ENCODE assay signal across 16 cellular contexts in the genomic region with DNA sequence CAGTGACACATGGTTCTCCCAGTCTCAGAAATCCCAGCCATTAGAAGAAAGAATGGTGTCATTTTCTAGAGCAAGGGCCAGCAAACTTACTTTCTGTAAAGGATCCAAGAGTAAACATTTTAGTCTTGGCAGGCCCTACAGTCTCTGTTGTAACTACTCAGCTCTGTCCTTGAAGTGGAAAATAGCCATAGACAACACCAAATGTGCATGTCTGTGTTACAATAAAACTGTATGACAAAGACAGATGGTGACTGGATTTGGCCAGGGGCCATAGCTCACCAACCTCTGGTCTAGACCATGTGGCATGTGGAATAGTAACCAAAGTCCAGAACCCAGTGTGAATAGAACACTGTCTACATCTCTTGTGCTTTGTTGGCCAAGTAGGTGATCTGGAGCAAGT.
DNase-seq lines count a peak whose midpoint lies in the region; ATAC-seq and TF ChIP-seq lines count a peak whose summit lies in the region.
"Had no signal": no experiment of that assay in that cellular context is flagged by ENCODE, and none has a peak within 500 bp of the region (broad histone marks: within the 10 kb centered on the region; RNA-seq: fewer than 3 reads in every experiment).

No MANE protein-coding gene starts in this region.

- H3K4me3 ChIP-seq in right atrium auricular region: no peak overlapping the region
- H3K4me3 ChIP-seq: BLaER1 treated with 17β-estradiol and CSF1 and Interleukin-3, amounts not matched to agents 10 nM and 100 nM had no signal

- DNase-seq in left ventricle myocardium superior (no peak), right atrium auricular region (ENCODE audit: low spot score) (no peak), medulla oblongata (ENCODE audit: extremely low spot score) (peak; percentile 3), sciatic nerve (ENCODE audit: low spot score) (no peak), GM19238 (ENCODE audit: insufficient read length, low spot score) (no peak), CD1c-positive myeloid dendritic cell (ENCODE audit: extremely low spot score) (no peak)
- DNase-seq: 8988T; AML-193; Calu3; CD4-positive, alpha-beta T cell; DMS79; GDM1; HCEC 1CT; HFFc6 had no signal

- no peaks in the 10 kb centered on the region for H3K27me3 ChIP-seq in right atrium auricular region
- H3K27me3 ChIP-seq: BLaER1 treated with 17β-estradiol and CSF1 and Interleukin-3, amounts not matched to agents 10 nM and 100 nM had no signal

- H3K9me3 ChIP-seq in right atrium auricular region: no peaks in the 10 kb centered on the region
- H3K9me3 ChIP-seq: BLaER1 treated with 17β-estradiol and CSF1 and Interleukin-3, amounts not matched to agents 10 nM and 100 nM had no signal

- ATAC-seq in left ventricle myocardium superior (peak; percentile 36), sciatic nerve (peak; percentile 68), GM18868 (IDR thresholded peaks at IDR 0.05; ENCODE audit: unreplicated experiment) (no peak)

- intact Hi-C loops in left ventricle myocardium superior (cut with micrococcal nuclease): no loop called here
- intact Hi-C loops in sciatic nerve (cut with DNase I): no loop called here

- no peak overlapping the region for H3K27ac ChIP-seq in right atrium auricular region
- H3K27ac ChIP-seq: BLaER1 treated with 17β-estradiol and CSF1 and Interleukin-3, amounts not matched to agents 10 nM and 100 nM had no signal

- no peak for TF ChIP-seq CTCF in right atrium auricular region (IDR thresholded peaks at IDR 0.05)

- no peaks in the 10 kb centered on the region for H3K36me3 ChIP-seq in right atrium auricular region
- H3K36me3 ChIP-seq: BLaER1 treated with 17β-estradiol and CSF1 and Interleukin-3, amounts not matched to agents 10 nM and 100 nM had no signal

- no peaks in the 10 kb centered on the region for H3K4me1 ChIP-seq in right atrium auricular region
- H3K4me1 ChIP-seq: BLaER1 treated with 17β-estradiol and CSF1 and Interleukin-3, amounts not matched to agents 10 nM and 100 nM had no signal
